ENCODE assay signal across 17 cellular contexts in genomic region chr2:15569658-15570615, GRCh38.
"Had no signal": no experiment of that assay in that cellular context is flagged by ENCODE, and none has a peak within 500 bp of the region (broad histone marks: within the 10 kb centered on the region; RNA-seq: fewer than 3 reads in every experiment).

No MANE protein-coding gene starts in this region.

- H3K4me1 Mint-ChIP-seq: WTC11 had no signal

- H3K9ac ChIP-seq: parathyroid adenoma had no signal

- H3K36me3 ChIP-seq: cardiac muscle cell had no signal

- H3K27me3 Mint-ChIP-seq: activated naive CD8-positive, alpha-beta T cell had no signal

- DNase-seq: activated CD4-positive, alpha-beta memory T cell treated with anti-CD3 and anti-CD28 coated beads for 36 hours; activated CD4-positive, alpha-beta T cell treated with anti-CD3 and anti-CD28 coated beads for 4 hours; activated gamma-delta T cell treated with Interleukin-2 at 50 U/mL for 16 hours; activated T-cell treated with anti-CD3 and anti-CD28 coated beads for 4 hours; dermis blood vessel endothelial cell; effector memory CD8-positive, alpha-beta T cell; mesenchymal stem cell; stimulated activated CD4-positive, alpha-beta T cell treated with anti-CD3 and anti-CD28 coated beads, Interleukin-12 subunit alpha, Interleukin-12 subunit beta, amount 100 ng/mL, for 4 hours; stimulated activated CD4-positive, alpha-beta T cell treated with anti-CD3 and anti-CD28 coated beads, Interleukin-1b, Interleukin-23, amount 100 ng/mL, for 48 hours; stimulated activated CD8-positive, alpha-beta memory T cell treated with anti-CD3 and anti-CD28 coated beads, Interleukin-4, amount 100 ng/mL, for 48 hours; stimulated activated naive CD4-positive, alpha-beta T cell had no signal

- H3K79me2 ChIP-seq: parathyroid adenoma had no signal

- ATAC-seq: effector memory CD8-positive, alpha-beta T cell; WTC11 had no signal

- H3K9me3 Mint-ChIP-seq: activated CD4-positive, alpha-beta memory T cell treated with anti-CD3 and anti-CD28 coated beads for 36 hours; activated T-helper 1 cell treated with anti-CD3 and anti-CD28 coated beads, Interleukin-12 subunit alpha, Interleukin-12 subunit beta, Interleukin-2, Interleukin-4 antibody, amounts not matched to agents 30 ng/mL and 10 ng/mL and 1 ng/mL, durations not matched to agents 14 hours and 24 hours and 36 hours; effector memory CD8-positive, alpha-beta T cell; T-helper 2 cell treated with Interferon-gamma antibody and Interleukin-4, amounts not matched to agents 5 μg/mL and 100 μg/mL, for 36 hours; WTC11 had no signal

- H3K36me3 Mint-ChIP-seq: activated CD4-positive, alpha-beta memory T cell treated with anti-CD3 and anti-CD28 coated beads for 36 hours; activated naive CD8-positive, alpha-beta T cell; WTC11 had no signal

- H2AFZ ChIP-seq: parathyroid adenoma had no signal

- H3K27ac Mint-ChIP-seq: activated CD4-positive, alpha-beta memory T cell treated with anti-CD3 and anti-CD28 coated beads for 36 hours; activated naive CD8-positive, alpha-beta T cell; activated T-helper 1 cell treated with anti-CD3 and anti-CD28 coated beads, Interleukin-12 subunit alpha, Interleukin-12 subunit beta, Interleukin-2, Interleukin-4 antibody, amounts not matched to agents 30 ng/mL and 10 ng/mL and 1 ng/mL, durations not matched to agents 14 hours and 24 hours and 36 hours; effector memory CD8-positive, alpha-beta T cell; T-helper 2 cell treated with Interferon-gamma antibody and Interleukin-4, amounts not matched to agents 5 μg/mL and 100 μg/mL, for 36 hours; WTC11 had no signal

- H3K4me3 ChIP-seq: cardiac muscle cell had no signal

- H3K27ac ChIP-seq: cardiac muscle cell, parathyroid adenoma had no signal

- H3K4me3 Mint-ChIP-seq: activated CD4-positive, alpha-beta memory T cell treated with anti-CD3 and anti-CD28 coated beads for 36 hours; activated naive CD8-positive, alpha-beta T cell; activated T-helper 1 cell treated with anti-CD3 and anti-CD28 coated beads, Interleukin-12 subunit alpha, Interleukin-12 subunit beta, Interleukin-2, Interleukin-4 antibody, amounts not matched to agents 30 ng/mL and 10 ng/mL and 1 ng/mL, durations not matched to agents 14 hours and 24 hours and 36 hours; effector memory CD8-positive, alpha-beta T cell; T-helper 2 cell treated with Interferon-gamma antibody and Interleukin-4, amounts not matched to agents 5 μg/mL and 100 μg/mL, for 36 hours; WTC11 had no signal

- H3K27me3 ChIP-seq: cardiac muscle cell had no signal

- H3K4me1 ChIP-seq: parathyroid adenoma had no signal
